In the genomic region with DNA sequence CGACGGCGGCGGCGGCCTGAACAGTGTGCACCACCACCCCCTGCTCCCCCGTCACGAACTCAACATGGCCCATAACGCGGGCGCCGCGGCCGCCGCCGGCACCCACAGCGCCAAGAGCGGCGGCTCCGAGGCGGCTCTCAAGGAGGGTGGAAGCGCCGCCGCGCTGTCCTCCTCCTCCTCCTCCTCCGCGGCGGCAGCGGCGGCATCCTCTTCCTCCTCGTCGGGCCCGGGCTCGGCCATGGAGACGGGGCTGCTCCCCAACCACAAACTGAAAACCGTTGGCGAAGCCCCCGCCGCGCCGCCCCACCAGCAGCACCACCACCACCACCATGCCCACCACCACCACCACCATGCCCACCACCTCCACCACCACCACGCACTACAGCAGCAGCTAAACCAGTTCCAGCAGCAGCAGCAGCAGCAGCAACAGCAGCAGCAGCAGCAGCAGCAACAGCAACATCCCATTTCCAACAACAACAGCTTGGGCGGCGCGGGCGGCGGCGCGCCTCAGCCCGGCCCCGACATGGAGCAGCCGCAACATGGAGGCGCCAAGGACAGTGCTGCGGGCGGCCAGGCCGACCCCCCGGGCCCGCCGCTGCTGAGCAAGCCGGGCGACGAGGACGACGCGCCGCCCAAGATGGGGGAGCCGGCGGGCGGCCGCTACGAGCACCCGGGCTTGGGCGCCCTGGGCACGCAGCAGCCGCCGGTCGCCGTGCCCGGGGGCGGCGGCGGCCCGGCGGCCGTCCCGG, we compare ENCODE assay signal across 8 cellular contexts. TPM values are rescaled to one million over a fixed set of nuclear protein-coding genes. Genes with fewer than 3 reads are reported as not detected.
DNase-seq lines count a peak whose midpoint lies in the region; ATAC-seq and TF ChIP-seq lines count a peak whose summit lies in the region.

No MANE protein-coding gene starts in this region.

- DNase-seq in CMK (ENCODE audit: low read depth) (peak; percentile 31), LNCaP clone FGC (ENCODE audit: low read depth) (no peak), choroid plexus epithelial cell (ENCODE audit: low read depth) (peak; percentile 55), NCI-H187 treated with DMSO at 0.1 percent for 48 hours (lab: John Stamatoyannopoulos, UW) (no peak)
- peak; percentile 51 to 59 for DNase-seq in stimulated activated CD4-positive, alpha-beta T cell treated with anti-CD3 and anti-CD28 coated beads, Interleukin-4, amount 100 ng/mL, for 4 hours

- WGBS in liver = under 1% methylated on average over 85 of the region's 85 CpGs

- no peak for TF ChIP-seq RAD21 in liver (IDR thresholded peaks at IDR 0.05)

- peaks cover 1 to 35% (median 22%) of the 10 kb centered on the region in 4 donors for H3K4me1 ChIP-seq in liver (ENCODE audit: control insufficient read depth in 4 of 4, insufficient read depth in 4 of 4, low read length in 3 of 4)

- TF ChIP-seq CTCF in LNCaP clone FGC (IDR thresholded peaks at IDR 0.05; ENCODE audit: control insufficient read depth, extremely low read depth, insufficient read depth) (no peak), choroid plexus epithelial cell (conservative IDR thresholded peaks at IDR 0.05; ENCODE audit: low read depth, low read length) (no peak), liver (IDR thresholded peaks at IDR 0.05; ENCODE audit: low read depth, low read length, missing input control) (no peak)

- H3K27me3 ChIP-seq in liver (ENCODE audit: control insufficient read depth in 4 of 4, insufficient read depth in 4 of 4, low read length in 3 of 4) = no peaks in the 10 kb centered on the region

- H3K27ac ChIP-seq in liver (ENCODE audit: low read depth in 1 of 2, low read length in 2 of 2) = peak overlapping the region; percentile 98

- ATAC-seq in GM21390 (IDR thresholded peaks at IDR 0.05; ENCODE audit: unreplicated experiment) = peak; percentile 1
- ATAC-seq in activated CD4-positive, CD25-positive, alpha-beta regulatory T cell treated with anti-CD3 and anti-CD28 coated beads, Interleukin-2, amount 50 U/mL, for 24 hours = peak; percentile 45 to 47

- peak overlapping the region in 1 of 2 donors; percentile 62 for H3K9ac ChIP-seq in liver (ENCODE audit: low read depth in 1 of 2, low read length in 2 of 2)

- no peaks in the 10 kb centered on the region for H3K9me3 ChIP-seq in liver (ENCODE audit: control insufficient read depth in 4 of 4, low read length in 3 of 4)

- peak overlapping the region; percentile 59 for H3K4me3 ChIP-seq in LNCaP clone FGC (ENCODE audit: low read depth, low read length)
- peak overlapping the region; percentile 76 for H3K4me3 ChIP-seq in choroid plexus epithelial cell (ENCODE audit: low read depth, low read length)
- H3K4me3 ChIP-seq in liver (ENCODE audit: low read depth in 1 of 3, low read length in 3 of 3) = peak overlapping the region; percentile 51 to 99 (median 65)

- H3K36me3 ChIP-seq in liver (ENCODE audit: control insufficient read depth in 4 of 4, insufficient read depth in 3 of 4, low read depth in 1 of 4, low read length in 3 of 4) = no peaks in the 10 kb centered on the region

TF ChIP-seq in liver, 16 proteins besides CTCF, POLR2A, EP300 and RAD21:
- TF ChIP-seq YY1 (IDR thresholded peaks at IDR 0.05) (peak; percentile 37), RXRA (IDR thresholded peaks at IDR 0.05) (no peak)
TF ChIP-seq in liver: peak in this region for 1.

RNA-seq across cellular contexts. Expression of gene ARID1B, which starts 0.9 kb away (rescaled TPM):
- 10 to 100 TPM; 34.9 to 49.0 TPM for total RNA-seq in liver
- polyA plus RNA-seq in liver = 10 to 100 TPM in 1 of 2 donors, 1 to 10 TPM in 1; 7.0 to 13.5 TPM

Comparison
In these comparisons a context has a peak if more than half of its experiments do, and no peak if none do; other contexts are left out.
1. DNase-seq: peak in CMK (single experiment), choroid plexus epithelial cell (single experiment) and stimulated activated CD4-positive, alpha-beta T cell treated with anti-CD3 and anti-CD28 coated beads, Interleukin-4, amount 100 ng/mL, for 4 hours (2 of 2); none in LNCaP clone FGC (single experiment) and NCI-H187 treated with DMSO at 0.1 percent for 48 hours (single experiment).
2. Peak in every context shown above with its lines, with median percentiles within 50 percentile points of each other: H3K4me3 ChIP-seq.